Comparison of ENCODE assay signal across 14 cellular contexts in genomic region chr3:196470182-196470581, GRCh38. TPM values are rescaled to one million over a fixed set of nuclear protein-coding genes. Genes with fewer than 3 reads are reported as not detected.
"Had no signal": no experiment of that assay in that cellular context is flagged by ENCODE, and none has a peak within 500 bp of the region (broad histone marks: within the 10 kb centered on the region; RNA-seq: fewer than 3 reads in every experiment).

No MANE protein-coding gene starts in this region.

RNA-seq across cellular contexts. Expression of gene SMCO1, which starts 45.0 kb away (rescaled TPM):
- total RNA-seq: activated B cell treated with CpG ODN at 0.5 μM for 24 hours; activated CD4-positive, alpha-beta memory T cell treated with anti-CD3 and anti-CD28 coated beads for 36 hours; activated CD4-positive, alpha-beta T cell treated with anti-CD3 and anti-CD28 coated beads, Interleukin-2, amount 10 ng/mL, durations not matched to agents 24 days and 14 days; activated CD8-positive, alpha-beta memory T cell treated with anti-CD3 and anti-CD28 coated beads for 36 hours; activated CD8-positive, alpha-beta T cell treated with anti-CD3 and anti-CD28 coated beads for 36 hours; activated naive CD8-positive, alpha-beta T cell treated with anti-CD3 and anti-CD28 coated beads, Interleukin-2, amount 10 ng/mL, durations not matched to agents 7 days and 5 days; activated T-cell treated with anti-CD3 and anti-CD28 coated beads, Interleukin-2, amount 50 U/mL, for 4 hours; activated T-helper 2 cell treated with anti-CD3 and anti-CD28 coated beads, Interferon-gamma antibody, Interleukin-2, Interleukin-4, amounts not matched to agents 10 μg/mL and 5 μg/mL and 100 μg/mL, durations not matched to agents 14 hours and 24 hours and 36 hours; ascending aorta; bronchial epithelial cell; cerebellum; T-cell; T-helper 1 cell treated with Interleukin-12 subunit alpha and Interleukin-12 subunit beta and Interleukin-4 antibody, amounts not matched to agents 30 ng/mL and 1 ng/mL, for 36 hours had no signal
- polyA plus RNA-seq: adipose tissue had no signal
